27 cellular contexts compared by ENCODE assay signal in genomic region chr10:9289811-9290210, GRCh38.
DNase-seq lines count a peak whose midpoint lies in the region; ATAC-seq and TF ChIP-seq lines count a peak whose summit lies in the region.
"Had no signal": no experiment of that assay in that cellular context is flagged by ENCODE, and none has a peak within 500 bp of the region (broad histone marks: within the 10 kb centered on the region; RNA-seq: fewer than 3 reads in every experiment).

No MANE protein-coding gene starts in this region.

- no peaks in the 10 kb centered on the region for H3K9me3 Mint-ChIP-seq in MCF 10A (ENCODE audit: unreplicated experiment)
- H3K9me3 Mint-ChIP-seq: CD8-positive, alpha-beta T cell had no signal

- no peak overlapping the region for H3K4me3 Mint-ChIP-seq in MCF 10A (ENCODE audit: unreplicated experiment)
- H3K4me3 Mint-ChIP-seq: CD8-positive, alpha-beta T cell had no signal

- H3K27ac Mint-ChIP-seq in MCF 10A (ENCODE audit: low read depth, unreplicated experiment) = no peak overlapping the region
- H3K27ac Mint-ChIP-seq: CD8-positive, alpha-beta T cell had no signal

- no peaks in the 10 kb centered on the region for H3K79me2 ChIP-seq in mammary epithelial cell (ENCODE audit: insufficient read depth, low read length)
- H3K79me2 ChIP-seq in trophoblast cell (ENCODE audit: control insufficient read depth, insufficient read depth, low read length, poor library complexity) = no peaks in the 10 kb centered on the region

- H2AK5ac ChIP-seq in trophoblast cell (ENCODE audit: low read length) = no peak overlapping the region

- in situ Hi-C loops in mammary epithelial cell (cut with MboI; ENCODE audit: low sequenced_read_pairs in 2 of 2) = no loop called here

- no peak overlapping the region for H3K14ac ChIP-seq in trophoblast cell (ENCODE audit: low read length)

- dilution Hi-C loops in mammary epithelial cell (cut with HindIII; ENCODE audit: low sequenced_read_pairs) = no loop called here

- BruUV-seq in MCF 10A (replicated peaks; lab: Mats Ljungman, UMichigan) (no TSS peak), mammary epithelial cell (replicated peaks; lab: Mats Ljungman, UMichigan) (no TSS peak)

- H2AFZ ChIP-seq in mammary epithelial cell (ENCODE audit: low read depth, low read length) = no peak overlapping the region
- no peak overlapping the region for H2AFZ ChIP-seq in trophoblast cell (ENCODE audit: insufficient read depth, low read length, poor library complexity)

- H3K4me1 ChIP-seq in mammary epithelial cell (ENCODE audit: insufficient read depth, low read length) (no peaks in the 10 kb centered on the region), foreskin keratinocyte (no peaks in the 10 kb centered on the region), trophoblast cell (ENCODE audit: control insufficient read depth in 1 of 2, insufficient read depth in 2 of 2, low read length in 2 of 2) (no peaks in the 10 kb centered on the region)

- DNase-seq in MCF 10A (ENCODE audit: unreplicated experiment) = peak; percentile 42
- no peak for DNase-seq in mammary epithelial cell
- DNase-seq in MV-4-11 (lab: John Stamatoyannopoulos, UW) = peak; percentile 30
- DNase-seq in fibroblast of mammary gland (ENCODE audit: low read depth) = peak; percentile 43
- no peak for DNase-seq in amniotic stem cell (lab: John Stamatoyannopoulos, UW)
- no peak for DNase-seq in foreskin keratinocyte
- no peak for DNase-seq in iPS-NIHi7 (ENCODE audit: extremely low spot score)
- no peak for DNase-seq in trophoblast cell
- DNase-seq: 8988T; AML-193; CD8-positive, alpha-beta T cell; DMS 273 treated with DMSO at 0.1 percent for 48 hours; DMS79; Kasumi-1; NCI-H1092; NCI-H1417 treated with DMSO at 0.1 percent for 48 hours; NCI-H1694 treated with DMSO at 0.1 percent for 48 hours; NCI-H2081; NCI-H226; NCI-H510A; NCI-H69; SHP77 had no signal

- no peak overlapping the region for H2BK5ac ChIP-seq in trophoblast cell (ENCODE audit: low read depth, low read length, poor library complexity)

- no peaks in the 10 kb centered on the region for H3K36me3 ChIP-seq in mammary epithelial cell (ENCODE audit: insufficient read depth, low read length)
- H3K36me3 ChIP-seq in trophoblast cell (ENCODE audit: control insufficient read depth in 1 of 2, insufficient read depth in 2 of 2, low read length in 2 of 2) = no peaks in the 10 kb centered on the region
- H3K36me3 ChIP-seq: BLaER1 treated with 17β-estradiol and CSF1 and Interleukin-3, amounts not matched to agents 10 nM and 100 nM had no signal

- H2BK120ac ChIP-seq in trophoblast cell (ENCODE audit: insufficient read depth, low read length, poor library complexity) = no peak overlapping the region

- H4K8ac ChIP-seq in trophoblast cell (ENCODE audit: low read depth, low read length) = no peak overlapping the region

- POLR2A ChIA-PET in MCF 10A (lab: Yijun Ruan, JAX) = no interaction called here

- WGBS in mammary epithelial cell (ENCODE audit: low coverage, missing lambda C conversion rate) = 73% methylated on average over 1 of the region's 1 CpG
- no CpG with 5 or more reads among the region's 1 CpG for WGBS in trophoblast cell (ENCODE audit: extremely low coverage, insufficient coverage, insufficient read length)

- H3K4me3 ChIP-seq in mammary epithelial cell (replicated peaks in 1 of 3; ENCODE audit: insufficient read depth in 1 of 3, low read depth in 2 of 3, low read length in 3 of 3) (no peak overlapping the region), fibroblast of mammary gland (ENCODE audit: control insufficient read depth, low read depth, low read length) (no peak overlapping the region), trophoblast cell (ENCODE audit: low read depth, low read length) (no peak overlapping the region)
- H3K4me3 ChIP-seq: BLaER1 treated with 17β-estradiol and CSF1 and Interleukin-3, amounts not matched to agents 10 nM and 100 nM; K562 had no signal

- H3K27me3 ChIP-seq in mammary epithelial cell (ENCODE audit: insufficient read depth, low read length) (peaks cover 5% of the 10 kb centered on the region), foreskin keratinocyte (no peaks in the 10 kb centered on the region), trophoblast cell (ENCODE audit: insufficient read depth, low read length) (no peaks in the 10 kb centered on the region)
- H3K27me3 ChIP-seq: BLaER1 treated with 17β-estradiol and CSF1 and Interleukin-3, amounts not matched to agents 10 nM and 100 nM had no signal

- CTCF ChIA-PET in MCF 10A (lab: Yijun Ruan, JAX) = no interaction called here
- CTCF ChIA-PET in mammary epithelial cell (lab: Charles Lee; ENCODE audit: low non-redundant PET) = no interaction called here

- H3K36me3 Mint-ChIP-seq in MCF 10A (ENCODE audit: insufficient read depth, unreplicated experiment) = no peaks in the 10 kb centered on the region
- H3K36me3 Mint-ChIP-seq: CD8-positive, alpha-beta T cell had no signal

- H3K9me3 ChIP-seq in mammary epithelial cell (replicated peaks; ENCODE audit: insufficient read depth, low read length) (no peaks in the 10 kb centered on the region), trophoblast cell (ENCODE audit: insufficient read depth, low read depth, low read length) (no peaks in the 10 kb centered on the region)
- H3K9me3 ChIP-seq: BLaER1 treated with 17β-estradiol and CSF1 and Interleukin-3, amounts not matched to agents 10 nM and 100 nM had no signal

- H3K4me2 ChIP-seq in mammary epithelial cell (ENCODE audit: insufficient read depth, low read depth, low read length) = no peak overlapping the region
- H3K4me2 ChIP-seq in trophoblast cell (ENCODE audit: low read length) = no peak overlapping the region
- H3K4me2 ChIP-seq: BLaER1 treated with 17β-estradiol and CSF1 and Interleukin-3, amounts not matched to agents 10 nM and 100 nM had no signal

- TF ChIP-seq CTCF in MCF 10A (IDR thresholded peaks at IDR 0.05; ENCODE audit: unreplicated experiment) (no peak), mammary epithelial cell (conservative IDR thresholded peaks at IDR 0.05 in 1 of 2, IDR thresholded peaks at IDR 0.05 in 1 of 2; ENCODE audit: extremely low read depth in 1 of 2, insufficient read depth in 1 of 2, low read depth in 1 of 2, low read length in 2 of 2) (no peak), fibroblast of mammary gland (conservative IDR thresholded peaks at IDR 0.05; ENCODE audit: control insufficient read depth, insufficient read depth, low read depth, low read length) (no peak), foreskin keratinocyte (conservative IDR thresholded peaks at IDR 0.05) (no peak)

- H3K18ac ChIP-seq in trophoblast cell (ENCODE audit: low read length) = no peak overlapping the region

- no peaks in the 10 kb centered on the region for H3K4me1 Mint-ChIP-seq in MCF 10A (ENCODE audit: insufficient read depth, unreplicated experiment)

- H3K9ac ChIP-seq in mammary epithelial cell (ENCODE audit: insufficient read depth, low read length) (no peak overlapping the region), trophoblast cell (ENCODE audit: low read length) (no peak overlapping the region)
- H3K9ac ChIP-seq: BLaER1 treated with 17β-estradiol and CSF1 and Interleukin-3, amounts not matched to agents 10 nM and 100 nM had no signal

- intact Hi-C loops in MCF 10A (cut with micrococcal nuclease) (no loop called here), mammary epithelial cell (cut with micrococcal nuclease) (no loop called here)

- H4K91ac ChIP-seq in trophoblast cell (ENCODE audit: low read depth, low read length) = no peak overlapping the region

- no peak overlapping the region for H4K12ac ChIP-seq in trophoblast cell (ENCODE audit: low read depth, low read length)

- H3K27me3 Mint-ChIP-seq in MCF 10A (ENCODE audit: insufficient read depth, unreplicated experiment) = no peaks in the 10 kb centered on the region

- H3K4ac ChIP-seq in trophoblast cell (ENCODE audit: low read depth, low read length) = no peak overlapping the region

- no peak overlapping the region for H3K27ac ChIP-seq in mammary epithelial cell (ENCODE audit: insufficient read depth, low read depth, low read length)
- H3K27ac ChIP-seq in foreskin keratinocyte = no peak overlapping the region
- no peak overlapping the region for H3K27ac ChIP-seq in trophoblast cell (ENCODE audit: low read depth, low read length)
- H3K27ac ChIP-seq: BLaER1 treated with 17β-estradiol and CSF1 and Interleukin-3, amounts not matched to agents 10 nM and 100 nM; RWPE1 had no signal

- H4K20me1 ChIP-seq in mammary epithelial cell (ENCODE audit: insufficient read depth, low read length) = no peaks in the 10 kb centered on the region
- H4K20me1 ChIP-seq: BLaER1 treated with 17β-estradiol and CSF1 and Interleukin-3, amounts not matched to agents 10 nM and 100 nM had no signal

- no peaks in the 10 kb centered on the region for H3K79me1 ChIP-seq in trophoblast cell (ENCODE audit: low read length)

- H2BK12ac ChIP-seq in trophoblast cell (ENCODE audit: low read length) = no peak overlapping the region

- H3K23ac ChIP-seq in trophoblast cell (ENCODE audit: low read length) = no peak overlapping the region

- ATAC-seq in foreskin keratinocyte = no peak
- ATAC-seq: CD8-positive, alpha-beta T cell; HepG2; K562; Panc1 had no signal

Comparison
In these comparisons a context has a peak if more than half of its experiments do, and no peak if none do; other contexts are left out.
1. DNase-seq: peak in MCF 10A (single experiment), MV-4-11 (single experiment) and fibroblast of mammary gland (single experiment); none in mammary epithelial cell (single experiment), amniotic stem cell (single experiment), foreskin keratinocyte (0 of 2), iPS-NIHi7 (single experiment) and trophoblast cell (0 of 2).